ENCODE assay signal across 1 cellular context in genomic region chr11:57639321-57640067, GRCh38.
TF ChIP-seq lines count a peak whose summit lies in the region.

No MANE protein-coding gene starts in this region.

TF ChIP-seq in WTC11, 78 proteins besides CTCF, POLR2A, EP300 and RAD21 (continued from another document and continues in another):
- TF ChIP-seq ATF2 (CRISPR knock-in tag; IDR thresholded peaks at IDR 0.05; ENCODE audit: borderline replicate concordance, low read depth): no peak
- TF ChIP-seq ZNF138 (CRISPR knock-in tag; conservative IDR thresholded peaks at IDR 0.05): no peak
- no peak; the same call in none of the 2 replicates for TF ChIP-seq NFE2L1 (CRISPR knock-in tag; IDR thresholded peaks at IDR 0.05)
- no peak for TF ChIP-seq NR2C2 (CRISPR knock-in tag; IDR thresholded peaks at IDR 0.05)
- TF ChIP-seq, protein P1, sequence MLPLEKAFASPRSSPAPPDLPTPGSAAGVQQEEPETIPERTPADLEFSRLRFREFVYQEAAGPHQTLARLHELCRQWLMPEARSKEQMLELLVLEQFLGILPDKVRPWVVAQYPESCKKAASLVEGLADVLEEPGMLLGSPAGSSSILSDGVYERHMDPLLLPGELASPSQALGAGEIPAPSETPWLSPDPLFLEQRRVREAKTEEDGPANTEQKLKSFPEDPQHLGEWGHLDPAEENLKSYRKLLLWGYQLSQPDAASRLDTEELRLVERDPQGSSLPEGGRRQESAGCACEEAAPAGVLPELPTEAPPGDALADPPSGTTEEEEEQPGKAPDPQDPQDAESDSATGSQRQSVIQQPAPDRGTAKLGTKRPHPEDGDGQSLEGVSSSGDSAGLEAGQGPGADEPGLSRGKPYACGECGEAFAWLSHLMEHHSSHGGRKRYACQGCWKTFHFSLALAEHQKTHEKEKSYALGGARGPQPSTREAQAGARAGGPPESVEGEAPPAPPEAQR (CRISPR knock-in tag; IDR thresholded peaks at IDR 0.05): no peak
- peak; percentile 67; the same call in 1 of the 2 replicates for TF ChIP-seq FOXK1 (CRISPR knock-in tag; IDR thresholded peaks at IDR 0.05)
- TF ChIP-seq NFATC4 (CRISPR knock-in tag; IDR thresholded peaks at IDR 0.05): no peak
- peak; percentile 71 for TF ChIP-seq NFYB (CRISPR knock-in tag; conservative IDR thresholded peaks at IDR 0.05; ENCODE audit: low read depth)
- TF ChIP-seq, protein P2, sequence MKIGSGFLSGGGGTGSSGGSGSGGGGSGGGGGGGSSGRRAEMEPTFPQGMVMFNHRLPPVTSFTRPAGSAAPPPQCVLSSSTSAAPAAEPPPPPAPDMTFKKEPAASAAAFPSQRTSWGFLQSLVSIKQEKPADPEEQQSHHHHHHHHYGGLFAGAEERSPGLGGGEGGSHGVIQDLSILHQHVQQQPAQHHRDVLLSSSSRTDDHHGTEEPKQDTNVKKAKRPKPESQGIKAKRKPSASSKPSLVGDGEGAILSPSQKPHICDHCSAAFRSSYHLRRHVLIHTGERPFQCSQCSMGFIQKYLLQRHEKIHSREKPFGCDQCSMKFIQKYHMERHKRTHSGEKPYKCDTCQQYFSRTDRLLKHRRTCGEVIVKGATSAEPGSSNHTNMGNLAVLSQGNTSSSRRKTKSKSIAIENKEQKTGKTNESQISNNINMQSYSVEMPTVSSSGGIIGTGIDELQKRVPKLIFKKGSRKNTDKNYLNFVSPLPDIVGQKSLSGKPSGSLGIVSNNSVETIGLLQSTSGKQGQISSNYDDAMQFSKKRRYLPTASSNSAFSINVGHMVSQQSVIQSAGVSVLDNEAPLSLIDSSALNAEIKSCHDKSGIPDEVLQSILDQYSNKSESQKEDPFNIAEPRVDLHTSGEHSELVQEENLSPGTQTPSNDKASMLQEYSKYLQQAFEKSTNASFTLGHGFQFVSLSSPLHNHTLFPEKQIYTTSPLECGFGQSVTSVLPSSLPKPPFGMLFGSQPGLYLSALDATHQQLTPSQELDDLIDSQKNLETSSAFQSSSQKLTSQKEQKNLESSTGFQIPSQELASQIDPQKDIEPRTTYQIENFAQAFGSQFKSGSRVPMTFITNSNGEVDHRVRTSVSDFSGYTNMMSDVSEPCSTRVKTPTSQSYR (CRISPR knock-in tag; IDR thresholded peaks at IDR 0.05): peak; percentile 100
- TF ChIP-seq KAT7 (CRISPR knock-in tag; IDR thresholded peaks at IDR 0.05; ENCODE audit: borderline replicate concordance): no peak
- no peak for TF ChIP-seq PREB (CRISPR knock-in tag; IDR thresholded peaks at IDR 0.05; ENCODE audit: borderline replicate concordance)
- TF ChIP-seq ZNF396 (CRISPR knock-in tag; IDR thresholded peaks at IDR 0.05; ENCODE audit: borderline replicate concordance): no peak
- 0 out of 2 replicates have a peak, but pooled peaks have one; percentile 12 for TF ChIP-seq OVOL2 (CRISPR knock-in tag; IDR thresholded peaks at IDR 0.05; ENCODE audit: borderline replicate concordance)
- TF ChIP-seq GRHL2 (CRISPR knock-in tag; IDR thresholded peaks at IDR 0.05; ENCODE audit: insufficient replicate concordance, severe bottlenecking): no peak
- no peak for TF ChIP-seq NR3C1 (CRISPR knock-in tag; conservative IDR thresholded peaks at IDR 0.05; ENCODE audit: low read depth)
- TF ChIP-seq ETV6 (CRISPR knock-in tag; IDR thresholded peaks at IDR 0.05): peak; percentile 98
- TF ChIP-seq, protein P3, sequence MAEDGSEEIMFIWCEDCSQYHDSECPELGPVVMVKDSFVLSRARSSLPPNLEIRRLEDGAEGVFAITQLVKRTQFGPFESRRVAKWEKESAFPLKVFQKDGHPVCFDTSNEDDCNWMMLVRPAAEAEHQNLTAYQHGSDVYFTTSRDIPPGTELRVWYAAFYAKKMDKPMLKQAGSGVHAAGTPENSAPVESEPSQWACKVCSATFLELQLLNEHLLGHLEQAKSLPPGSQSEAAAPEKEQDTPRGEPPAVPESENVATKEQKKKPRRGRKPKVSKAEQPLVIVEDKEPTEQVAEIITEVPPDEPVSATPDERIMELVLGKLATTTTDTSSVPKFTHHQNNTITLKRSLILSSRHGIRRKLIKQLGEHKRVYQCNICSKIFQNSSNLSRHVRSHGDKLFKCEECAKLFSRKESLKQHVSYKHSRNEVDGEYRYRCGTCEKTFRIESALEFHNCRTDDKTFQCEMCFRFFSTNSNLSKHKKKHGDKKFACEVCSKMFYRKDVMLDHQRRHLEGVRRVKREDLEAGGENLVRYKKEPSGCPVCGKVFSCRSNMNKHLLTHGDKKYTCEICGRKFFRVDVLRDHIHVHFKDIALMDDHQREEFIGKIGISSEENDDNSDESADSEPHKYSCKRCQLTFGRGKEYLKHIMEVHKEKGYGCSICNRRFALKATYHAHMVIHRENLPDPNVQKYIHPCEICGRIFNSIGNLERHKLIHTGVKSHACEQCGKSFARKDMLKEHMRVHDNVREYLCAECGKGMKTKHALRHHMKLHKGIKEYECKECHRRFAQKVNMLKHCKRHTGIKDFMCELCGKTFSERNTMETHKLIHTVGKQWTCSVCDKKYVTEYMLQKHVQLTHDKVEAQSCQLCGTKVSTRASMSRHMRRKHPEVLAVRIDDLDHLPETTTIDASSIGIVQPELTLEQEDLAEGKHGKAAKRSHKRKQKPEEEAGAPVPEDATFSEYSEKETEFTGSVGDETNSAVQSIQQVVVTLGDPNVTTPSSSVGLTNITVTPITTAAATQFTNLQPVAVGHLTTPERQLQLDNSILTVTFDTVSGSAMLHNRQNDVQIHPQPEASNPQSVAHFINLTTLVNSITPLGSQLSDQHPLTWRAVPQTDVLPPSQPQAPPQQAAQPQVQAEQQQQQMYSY (CRISPR knock-in tag; IDR thresholded peaks at IDR 0.05): no peak
- TF ChIP-seq, protein P4, sequence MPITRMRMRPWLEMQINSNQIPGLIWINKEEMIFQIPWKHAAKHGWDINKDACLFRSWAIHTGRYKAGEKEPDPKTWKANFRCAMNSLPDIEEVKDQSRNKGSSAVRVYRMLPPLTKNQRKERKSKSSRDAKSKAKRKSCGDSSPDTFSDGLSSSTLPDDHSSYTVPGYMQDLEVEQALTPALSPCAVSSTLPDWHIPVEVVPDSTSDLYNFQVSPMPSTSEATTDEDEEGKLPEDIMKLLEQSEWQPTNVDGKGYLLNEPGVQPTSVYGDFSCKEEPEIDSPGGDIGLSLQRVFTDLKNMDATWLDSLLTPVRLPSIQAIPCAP (CRISPR knock-in tag; IDR thresholded peaks at IDR 0.05): peak; percentile 66; the same call in 1 of the 2 replicates
- no peak for TF ChIP-seq CREM (CRISPR knock-in tag; IDR thresholded peaks at IDR 0.05)
- 0 out of 2 replicates have a peak, but pooled peaks have one; percentile 79 for TF ChIP-seq CBFB (CRISPR knock-in tag; IDR thresholded peaks at IDR 0.05; ENCODE audit: low read depth)
- TF ChIP-seq, protein P5, sequence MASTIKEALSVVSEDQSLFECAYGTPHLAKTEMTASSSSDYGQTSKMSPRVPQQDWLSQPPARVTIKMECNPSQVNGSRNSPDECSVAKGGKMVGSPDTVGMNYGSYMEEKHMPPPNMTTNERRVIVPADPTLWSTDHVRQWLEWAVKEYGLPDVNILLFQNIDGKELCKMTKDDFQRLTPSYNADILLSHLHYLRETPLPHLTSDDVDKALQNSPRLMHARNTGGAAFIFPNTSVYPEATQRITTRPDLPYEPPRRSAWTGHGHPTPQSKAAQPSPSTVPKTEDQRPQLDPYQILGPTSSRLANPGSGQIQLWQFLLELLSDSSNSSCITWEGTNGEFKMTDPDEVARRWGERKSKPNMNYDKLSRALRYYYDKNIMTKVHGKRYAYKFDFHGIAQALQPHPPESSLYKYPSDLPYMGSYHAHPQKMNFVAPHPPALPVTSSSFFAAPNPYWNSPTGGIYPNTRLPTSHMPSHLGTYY (CRISPR knock-in tag; IDR thresholded peaks at IDR 0.05): no peak
- 0 out of 2 replicates have a peak, but pooled peaks have one; percentile 1 for TF ChIP-seq RORB (CRISPR knock-in tag; IDR thresholded peaks at IDR 0.05)
- TF ChIP-seq AFF4 (CRISPR knock-in tag; IDR thresholded peaks at IDR 0.05; ENCODE audit: borderline replicate concordance): no peak
- TF ChIP-seq FOXJ3 (CRISPR knock-in tag; IDR thresholded peaks at IDR 0.05; ENCODE audit: borderline replicate concordance): peak; percentile 86; the same call in 1 of the 2 replicates
- TF ChIP-seq, protein P6, sequence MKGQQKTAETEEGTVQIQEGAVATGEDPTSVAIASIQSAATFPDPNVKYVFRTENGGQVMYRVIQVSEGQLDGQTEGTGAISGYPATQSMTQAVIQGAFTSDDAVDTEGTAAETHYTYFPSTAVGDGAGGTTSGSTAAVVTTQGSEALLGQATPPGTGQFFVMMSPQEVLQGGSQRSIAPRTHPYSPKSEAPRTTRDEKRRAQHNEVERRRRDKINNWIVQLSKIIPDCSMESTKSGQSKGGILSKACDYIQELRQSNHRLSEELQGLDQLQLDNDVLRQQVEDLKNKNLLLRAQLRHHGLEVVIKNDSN (CRISPR knock-in tag; IDR thresholded peaks at IDR 0.05): peak; percentile 58
- no peak for TF ChIP-seq ZNF219 (CRISPR knock-in tag; IDR thresholded peaks at IDR 0.05; ENCODE audit: borderline replicate concordance)
- TF ChIP-seq AR (CRISPR knock-in tag; IDR thresholded peaks at IDR 0.05): no peak
- no peak for TF ChIP-seq NR1H2 (CRISPR knock-in tag; IDR thresholded peaks at IDR 0.05)
- TF ChIP-seq, protein P7, sequence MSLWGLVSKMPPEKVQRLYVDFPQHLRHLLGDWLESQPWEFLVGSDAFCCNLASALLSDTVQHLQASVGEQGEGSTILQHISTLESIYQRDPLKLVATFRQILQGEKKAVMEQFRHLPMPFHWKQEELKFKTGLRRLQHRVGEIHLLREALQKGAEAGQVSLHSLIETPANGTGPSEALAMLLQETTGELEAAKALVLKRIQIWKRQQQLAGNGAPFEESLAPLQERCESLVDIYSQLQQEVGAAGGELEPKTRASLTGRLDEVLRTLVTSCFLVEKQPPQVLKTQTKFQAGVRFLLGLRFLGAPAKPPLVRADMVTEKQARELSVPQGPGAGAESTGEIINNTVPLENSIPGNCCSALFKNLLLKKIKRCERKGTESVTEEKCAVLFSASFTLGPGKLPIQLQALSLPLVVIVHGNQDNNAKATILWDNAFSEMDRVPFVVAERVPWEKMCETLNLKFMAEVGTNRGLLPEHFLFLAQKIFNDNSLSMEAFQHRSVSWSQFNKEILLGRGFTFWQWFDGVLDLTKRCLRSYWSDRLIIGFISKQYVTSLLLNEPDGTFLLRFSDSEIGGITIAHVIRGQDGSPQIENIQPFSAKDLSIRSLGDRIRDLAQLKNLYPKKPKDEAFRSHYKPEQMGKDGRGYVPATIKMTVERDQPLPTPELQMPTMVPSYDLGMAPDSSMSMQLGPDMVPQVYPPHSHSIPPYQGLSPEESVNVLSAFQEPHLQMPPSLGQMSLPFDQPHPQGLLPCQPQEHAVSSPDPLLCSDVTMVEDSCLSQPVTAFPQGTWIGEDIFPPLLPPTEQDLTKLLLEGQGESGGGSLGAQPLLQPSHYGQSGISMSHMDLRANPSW (CRISPR knock-in tag; conservative IDR thresholded peaks at IDR 0.05; ENCODE audit: low read depth): no peak
- TF ChIP-seq ZBTB21 (CRISPR knock-in tag; IDR thresholded peaks at IDR 0.05; ENCODE audit: borderline replicate concordance): peak; percentile 42; the same call in 1 of the 2 replicates
